8 cellular contexts compared by ENCODE assay signal in genomic region chr17:81519284-81520020, GRCh38. TPM values are rescaled to one million over a fixed set of nuclear protein-coding genes. Genes with fewer than 3 reads are reported as not detected.
A peak's percentile ranks its signal among the peaks of the same experiment; 100 is the strongest.
DNase-seq lines count a peak whose midpoint lies in the region; ATAC-seq and TF ChIP-seq lines count a peak whose summit lies in the region.

No MANE protein-coding gene starts in this region.

- H4K20me1 ChIP-seq in OCI-LY3 (ENCODE audit: insufficient read depth, low read length) (no peaks in the 10 kb centered on the region), hepatocyte (ENCODE audit: insufficient read depth, poor library complexity, severe bottlenecking) (peaks cover 16% of the 10 kb centered on the region)

- DNase-seq in activated naive CD4-positive, alpha-beta T cell treated with anti-CD3 and anti-CD28 coated beads, Interleukin-2, amount 50 U/mL, for 16 hours: peak; percentile 70
- DNase-seq in hepatocyte (ENCODE audit: low spot score) (peak; percentile 93), spleen (peak; percentile 93), UCSD-AML1 (lab: John Stamatoyannopoulos, UW; ENCODE audit: unreplicated experiment) (no peak), DMS114 treated with DMSO at 0.1 percent for 48 hours (lab: John Stamatoyannopoulos, UW; ENCODE audit: unreplicated experiment) (no peak)

- H3K4me3 ChIP-seq in OCI-LY3 (ENCODE audit: low read length): peak overlapping the region; percentile 83
- H3K4me3 ChIP-seq in hepatocyte: peak overlapping the region; percentile 49
- H3K4me3 ChIP-seq in spleen: peak overlapping the region; percentile 44 to 94 (median 58)

- peak overlapping the region; percentile 99 for H3K9ac ChIP-seq in OCI-LY3 (ENCODE audit: low read length)

- H3K9me3 ChIP-seq in OCI-LY3 (ENCODE audit: insufficient read depth, low read length) (no peaks in the 10 kb centered on the region), hepatocyte (ENCODE audit: low read depth) (no peaks in the 10 kb centered on the region), spleen (no peaks in the 10 kb centered on the region)

- intact Hi-C loops in spleen (cut with DNase I; ENCODE audit: low total_unique reads): no loop called here

- no peak for TF ChIP-seq POLR2A in spleen (IDR thresholded peaks at IDR 0.05)

- WGBS in hepatocyte (ENCODE audit: low lambda C conversion rate, missing lambda C conversion rate): 5% methylated on average over 45 of the region's 61 CpGs
- WGBS in spleen, 5 donors: 5 to 12% (median 7%) methylated on average over 23 to 61 of the region's 61 CpGs

- ATAC-seq in GM18511 (IDR thresholded peaks at IDR 0.05; ENCODE audit: unreplicated experiment) (peak; percentile 26), GM21447 (IDR thresholded peaks at IDR 0.05; ENCODE audit: unreplicated experiment) (no peak)

- H3K4me2 ChIP-seq in OCI-LY3 (ENCODE audit: low read length) (peak overlapping the region; percentile 85), hepatocyte (peak overlapping the region; percentile 100)

- TF ChIP-seq CTCF in OCI-LY3 (IDR thresholded peaks at IDR 0.05; ENCODE audit: low read depth, low read length) (peak; percentile 43), hepatocyte (IDR thresholded peaks at IDR 0.05; ENCODE audit: poor library complexity) (peak; percentile 45), spleen (IDR thresholded peaks at IDR 0.05 in 8 of 11, conservative IDR thresholded peaks at IDR 0.05 in 3 of 11) (peak in 10 of 11 experiments; percentile 53 to 82 (median 68))

- H3K79me2 ChIP-seq in OCI-LY3 (ENCODE audit: low read length): peaks cover 24% of the 10 kb centered on the region
- peaks cover 28% of the 10 kb centered on the region for H3K79me2 ChIP-seq in hepatocyte

- H3K27ac ChIP-seq in OCI-LY3 (ENCODE audit: low read length) (peak overlapping the region; percentile 95), hepatocyte (peak overlapping the region; percentile 94), spleen (peak overlapping the region; percentile 59 to 100 (median 100))

- peaks cover 7% of the 10 kb centered on the region for H3K36me3 ChIP-seq in OCI-LY3 (replicated peaks; ENCODE audit: low read depth, low read length)
- H3K36me3 ChIP-seq in hepatocyte (replicated peaks; ENCODE audit: insufficient read depth, low read depth): no peaks in the 10 kb centered on the region
- no peaks in the 10 kb centered on the region for H3K36me3 ChIP-seq in spleen

- H2AFZ ChIP-seq in OCI-LY3 (ENCODE audit: low read depth, low read length) (peak overlapping the region; percentile 32; the same call in 1 of the 2 replicates), hepatocyte (no peak overlapping the region)

- H3K4me1 ChIP-seq in OCI-LY3 (ENCODE audit: low read length) (peaks cover 40% of the 10 kb centered on the region), hepatocyte (ENCODE audit: insufficient read depth) (peaks cover 51% of the 10 kb centered on the region), spleen (peaks cover 41 to 65% (median 55%) of the 10 kb centered on the region in 6 donors)

- H3K27me3 ChIP-seq in OCI-LY3 (ENCODE audit: low read depth, low read length): peaks cover 13% of the 10 kb centered on the region
- peaks cover 4% of the 10 kb centered on the region for H3K27me3 ChIP-seq in hepatocyte
- H3K27me3 ChIP-seq in spleen (replicated peaks in 1 of 7): peaks cover 0 to 22% (median 0%) of the 10 kb centered on the region in 7 donors

- H3K9me2 ChIP-seq in hepatocyte (replicated peaks; ENCODE audit: insufficient read depth): no peaks in the 10 kb centered on the region

RNA-seq across cellular contexts. Expression of gene ACTG1, which starts 6.9 kb away (rescaled TPM):
- total RNA-seq in hepatocyte (3,207 and 3,298 TPM in 2 replicates), spleen (1,000 to 10,000 TPM; 1,726 to 6,270 (median 2,803) TPM)
- polyA plus RNA-seq in hepatocyte (2,719 and 2,832 TPM in 2 replicates), spleen (1,000 to 10,000 TPM; 1,119 to 1,902 (median 1,793) TPM)

RNA-seq across cellular contexts. Expression of gene FSCN2, which starts 8.7 kb away (rescaled TPM):
- total RNA-seq in hepatocyte (1.8 and 3.7 TPM in 2 replicates), spleen (1 to 10 TPM; 1.2 to 4.0 (median 2.8) TPM)
- polyA plus RNA-seq in hepatocyte (0.29 and 0.40 TPM in 2 replicates), spleen (1 to 10 TPM in 1 of 3 donors, under 1 TPM in 2; 0.41 to 2.6 (median 0.76) TPM)

RNA-seq across cellular contexts. Expression of gene FAAP100, which starts 32.7 kb away (rescaled TPM):
- total RNA-seq in hepatocyte (18.3 and 20.9 TPM in 2 replicates), spleen (10 to 100 TPM; 36.8 to 59.2 (median 50.2) TPM)
- polyA plus RNA-seq in hepatocyte (30.7 and 34.4 TPM in 2 replicates), spleen (10 to 100 TPM; 32.2 to 77.2 (median 52.0) TPM)

Comparison
In these comparisons a context has a peak if more than half of its experiments do, and no peak if none do; other contexts are left out.
1. DNase-seq: peak in activated naive CD4-positive, alpha-beta T cell treated with anti-CD3 and anti-CD28 coated beads, Interleukin-2, amount 50 U/mL, for 16 hours (single experiment), hepatocyte (single experiment) and spleen (single experiment); none in UCSD-AML1 (single experiment) and DMS114 treated with DMSO at 0.1 percent for 48 hours (single experiment).
2. Peak in every context shown above with its lines, with median percentiles within 50 percentile points of each other: H3K27ac ChIP-seq, H3K4me3 ChIP-seq and CTCF ChIP-seq.